In the genomic region with DNA sequence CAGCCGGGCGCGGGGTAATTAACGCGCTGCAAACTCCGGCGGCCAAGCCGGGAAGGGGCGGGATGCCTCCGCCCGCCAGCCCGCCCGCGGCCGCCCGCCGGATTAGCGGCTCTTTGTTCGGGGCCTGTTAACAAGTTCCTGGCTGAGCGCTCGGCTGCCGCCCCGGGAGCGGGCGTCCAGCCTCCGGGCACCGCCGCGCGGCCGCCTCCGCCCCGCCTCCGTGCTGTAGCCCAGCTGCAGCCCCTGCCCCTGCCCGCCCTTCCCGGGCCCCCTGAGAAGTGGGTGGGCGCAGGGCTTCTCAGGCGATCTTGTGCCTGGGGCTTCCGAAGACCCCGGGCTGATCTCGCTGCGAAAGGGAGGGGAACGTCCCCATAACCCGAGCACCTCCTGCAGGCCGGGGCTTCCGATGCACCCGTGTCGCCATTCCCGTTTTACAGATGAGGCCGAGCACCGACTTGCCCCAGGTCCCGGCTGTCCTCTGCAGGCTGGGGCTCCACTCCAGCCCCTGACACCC, we compare ENCODE assay signal across 8 cellular contexts. TPM values are rescaled to one million over a fixed set of nuclear protein-coding genes. Genes with fewer than 3 reads are reported as not detected.
A peak's percentile ranks its signal among the peaks of the same experiment; 100 is the strongest.
DNase-seq lines count a peak whose midpoint lies in the region; ATAC-seq and TF ChIP-seq lines count a peak whose summit lies in the region.

No MANE protein-coding gene starts in this region.

- TF ChIP-seq CTCF in dorsolateral prefrontal cortex (IDR thresholded peaks at IDR 0.05 in 54 of 56, conservative IDR thresholded peaks at IDR 0.05 in 2 of 56; ENCODE audit: low read depth in 1 of 56, partially characterized antibody in 56 of 56): peak in 1 of 56 donors; percentile 9

- peak overlapping the region; percentile 44 to 86 (median 74) for H3K4me3 Mint-ChIP-seq in naive B cell

- no peaks in the 10 kb centered on the region for H3K36me3 ChIP-seq in HAP-1 (replicated peaks)

- H3K9me3 ChIP-seq in HAP-1: no peaks in the 10 kb centered on the region

- no peaks in the 10 kb centered on the region for H3K36me3 Mint-ChIP-seq in naive B cell

- H3K4me3 ChIP-seq in HAP-1 (peak overlapping the region; percentile 31), dorsolateral prefrontal cortex (peak overlapping the region; percentile 24 to 71 (median 49))

- H3K4me1 ChIP-seq in HAP-1: no peaks in the 10 kb centered on the region; the same call in 1 of the 2 replicates

- H3K9me3 Mint-ChIP-seq in naive B cell: peaks cover 0 to 2% (median 0%) of the 10 kb centered on the region in 7 donors

- peak overlapping the region in 18 of 59 donors; percentile 7 to 71 (median 36) for H3K27ac ChIP-seq in dorsolateral prefrontal cortex

- peak overlapping the region in 1 of 6 donors; percentile 22 for H3K27ac Mint-ChIP-seq in naive B cell

- H3K27me3 Mint-ChIP-seq in naive B cell: peaks cover 43 to 89% (median 85%) of the 10 kb centered on the region in 3 donors

- H3K27me3 ChIP-seq in HAP-1 (ENCODE audit: low read depth) (no peaks in the 10 kb centered on the region), dorsolateral prefrontal cortex (peaks cover 0 to 33% (median 5%) of the 10 kb centered on the region in 45 donors)

- peak; percentile 59 for DNase-seq in NCI-H510A treated with DMSO at 0.1 percent for 48 hours (lab: John Stamatoyannopoulos, UW)
- DNase-seq in NCI-H510A (lab: John Stamatoyannopoulos, UW): no peak
- peak; percentile 66 to 82 for DNase-seq in HAP-1 (ENCODE audit: low spot score in 2 of 2)
- peak; percentile 89 for DNase-seq in NCI-H69 (lab: John Stamatoyannopoulos, UW)
- DNase-seq in dorsolateral prefrontal cortex: peak in 3 of 10 donors; percentile 42 to 55 (median 45)
- no peak for DNase-seq in naive B cell
- DNase-seq in ureter (ENCODE audit: low spot score): no peak
- no peak for DNase-seq in OCI-M1 (lab: John Stamatoyannopoulos, UW)

- peaks cover 7 to 17% (median 15%) of the 10 kb centered on the region in 3 donors for H3K4me1 Mint-ChIP-seq in naive B cell

- intact Hi-C loops in dorsolateral prefrontal cortex (cut with DNase I): loop anchor here in 1 of 2 donors (10.0 kb wide), 1 partner anchor 163 kb away; no protein-coding TSS in a partner anchor

- in situ Hi-C loops in HAP-1 (cut with MboI; ENCODE audit: low sequenced_read_pairs): no loop called here

- peak; percentile 41 to 49 for ATAC-seq in naive B cell (ENCODE audit: low read depth in 2 of 2)

RNA-seq across cellular contexts. Expression of a gene that starts 7.6 kb away (rescaled TPM):
- total RNA-seq in dorsolateral prefrontal cortex: 100 to 1,000 TPM in 13 of 120 experiments, 10 to 100 TPM in 107; 23.7 to 116 (median 81.0) TPM
- not detected for polyA plus RNA-seq in naive B cell (ENCODE audit: low read depth in 6 of 6)
- not detected for total RNA-seq in ureter

Comparison
In these comparisons a context has a peak if more than half of its experiments do, and no peak if none do; other contexts are left out.
1. DNase-seq: peak in NCI-H510A treated with DMSO at 0.1 percent for 48 hours (single experiment), HAP-1 (2 of 2) and NCI-H69 (single experiment); none in NCI-H510A (single experiment), naive B cell (single experiment), ureter (single experiment) and OCI-M1 (single experiment).
2. RNA of a gene that starts 7.6 kb away (total RNA-seq): 23.7 to 116 TPM in dorsolateral prefrontal cortex; not detected in ureter (single experiment); every median in the first group is over 10 times any median in the second.